9 cellular contexts compared by ENCODE assay signal in the genomic region with DNA sequence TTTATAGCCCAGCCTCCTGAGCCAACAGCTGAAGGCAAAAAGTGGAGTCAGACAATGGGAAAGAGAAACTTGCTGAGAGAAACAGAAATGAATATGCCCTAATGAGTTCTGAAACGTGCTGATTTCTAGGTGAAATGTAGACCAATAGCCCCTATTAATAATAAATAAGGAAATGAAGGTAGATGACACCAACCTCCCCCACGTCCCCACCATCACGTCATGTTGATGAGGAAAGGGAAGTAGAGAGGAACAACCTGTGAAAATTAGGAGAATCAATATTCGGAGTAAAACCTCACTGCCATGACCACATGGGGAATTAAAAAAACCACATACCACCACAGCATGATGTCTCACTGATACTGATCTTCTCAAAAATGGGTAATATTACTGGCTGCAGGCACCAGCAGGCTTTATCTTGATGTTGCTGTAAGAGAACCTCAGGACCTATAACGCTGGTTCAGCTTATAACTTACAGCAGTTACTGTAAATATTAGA.
DNase-seq lines count a peak whose midpoint lies in the region; ATAC-seq, FAIRE-seq and TF ChIP-seq lines count a peak whose summit lies in the region.
"Had no signal": no experiment of that assay in that cellular context is flagged by ENCODE, and none has a peak within 500 bp of the region (broad histone marks: within the 10 kb centered on the region; RNA-seq: fewer than 3 reads in every experiment).

No MANE protein-coding gene starts in this region.

- H3K4me3 ChIP-seq in testis: no peak overlapping the region

- H3K27me3 ChIP-seq in testis: no peaks in the 10 kb centered on the region

- no peak for FAIRE-seq in GM12892 (lab: Jason Lieb, UNC)

- peak; percentile 50 for ATAC-seq in GM21360 (IDR thresholded peaks at IDR 0.05; ENCODE audit: unreplicated experiment)
- ATAC-seq in HG03521 (IDR thresholded peaks at IDR 0.05; ENCODE audit: unreplicated experiment): peak; percentile 52

- DNase-seq in activated CD8-positive, alpha-beta memory T cell treated with anti-CD3 and anti-CD28 coated beads, Interleukin-2, amount 50 U/mL, for 24 hours (ENCODE audit: extremely low read depth): peak; percentile 28
- peak; percentile 37 for DNase-seq in stimulated activated CD4-positive, alpha-beta T cell treated with anti-CD3 and anti-CD28 coated beads, Interleukin-4, amount 100 ng/mL, for 1 hour
- DNase-seq in DMS79 treated with DMSO at 0.1 percent for 48 hours (lab: John Stamatoyannopoulos, UW) (no peak), GM10266 (ENCODE audit: extremely low spot score) (no peak), testis (no peak), GM12892 (ENCODE audit: insufficient read length) (no peak)
- DNase-seq: IMR-90 had no signal

- no peaks in the 10 kb centered on the region for H3K9me3 ChIP-seq in testis

- H3K27ac ChIP-seq in testis: no peak overlapping the region

- no peaks in the 10 kb centered on the region for H3K4me1 ChIP-seq in testis

- no peak for TF ChIP-seq POLR2A in testis (IDR thresholded peaks at IDR 0.05)
- no peak for TF ChIP-seq POLR2A in GM12892 (IDR thresholded peaks at IDR 0.05; ENCODE audit: low read depth, low read length)

- 76 to 82% methylated on average over 5 of the region's 5 CpGs for WGBS in testis, 2 donors

- TF ChIP-seq CTCF in GM10266 (IDR thresholded peaks at IDR 0.05; ENCODE audit: control insufficient read depth, insufficient read depth, low read depth, missing control alignments): no peak
- no peak for TF ChIP-seq CTCF in testis (IDR thresholded peaks at IDR 0.05)

- no peaks in the 10 kb centered on the region for H3K36me3 ChIP-seq in testis (ENCODE audit: low read depth, missing control alignments)

- intact Hi-C loops in testis (cut with DNase I; ENCODE audit: low total_unique reads): no loop called here

Comparison
In these comparisons a context has a peak if more than half of its experiments do, and no peak if none do; other contexts are left out.
1. DNase-seq: peak in activated CD8-positive, alpha-beta memory T cell treated with anti-CD3 and anti-CD28 coated beads, Interleukin-2, amount 50 U/mL, for 24 hours (single experiment) and stimulated activated CD4-positive, alpha-beta T cell treated with anti-CD3 and anti-CD28 coated beads, Interleukin-4, amount 100 ng/mL, for 1 hour (single experiment); none in DMS79 treated with DMSO at 0.1 percent for 48 hours (single experiment), GM10266 (single experiment), testis (single experiment) and GM12892 (single experiment).